Comparison of ENCODE assay signal across 8 cellular contexts in the genomic region with DNA sequence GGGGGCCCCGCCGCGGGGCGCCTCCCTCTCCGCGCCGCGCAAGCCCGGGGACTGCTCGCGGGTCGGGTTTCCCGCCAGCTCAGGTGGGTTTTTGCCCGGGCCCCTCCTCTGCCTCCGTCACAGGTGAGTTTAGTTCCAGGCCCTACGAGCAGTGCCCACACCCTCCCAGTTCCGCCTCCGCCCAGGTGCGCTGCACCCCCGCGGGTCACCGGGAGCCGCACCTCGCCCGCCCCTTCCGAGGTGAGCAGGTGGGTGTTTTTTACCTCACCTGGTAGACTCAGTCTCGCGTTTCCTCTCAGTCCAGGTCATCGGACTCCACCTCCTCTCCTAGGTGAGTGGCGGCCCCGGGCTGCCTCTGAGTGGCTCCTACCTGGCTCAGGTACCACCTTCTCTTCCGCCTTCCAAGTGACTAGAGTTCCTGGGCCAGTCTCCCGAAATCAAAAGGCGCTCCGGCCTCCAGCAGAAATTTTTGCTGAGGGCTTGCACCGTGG.
DNase-seq lines count a peak whose midpoint lies in the region; ATAC-seq lines count a peak whose summit lies in the region.

A gene with protein sequence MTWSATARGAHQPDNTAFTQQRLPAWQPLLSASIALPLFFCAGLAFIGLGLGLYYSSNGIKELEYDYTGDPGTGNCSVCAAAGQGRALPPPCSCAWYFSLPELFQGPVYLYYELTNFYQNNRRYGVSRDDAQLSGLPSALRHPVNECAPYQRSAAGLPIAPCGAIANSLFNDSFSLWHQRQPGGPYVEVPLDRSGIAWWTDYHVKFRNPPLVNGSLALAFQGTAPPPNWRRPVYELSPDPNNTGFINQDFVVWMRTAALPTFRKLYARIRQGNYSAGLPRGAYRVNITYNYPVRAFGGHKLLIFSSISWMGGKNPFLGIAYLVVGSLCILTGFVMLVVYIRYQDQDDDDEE (minus strand): TSS at position 153 of the 491 bp plus-strand sequence. CDS start 191 bp downstream, outside the sequence.

- H3K4me1 ChIP-seq in iPS-20b (ENCODE audit: insufficient read depth, low read length): no peaks in the 10 kb centered on the region; the same call in 1 of the 2 replicates

- DNase-seq in DMS153 treated with DMSO at 0.1 percent for 48 hours (lab: John Stamatoyannopoulos, UW; ENCODE audit: unreplicated experiment): peak; percentile 84
- DNase-seq in NCI-H2107 (lab: John Stamatoyannopoulos, UW): peak; percentile 89
- DNase-seq in stimulated activated CD4-positive, alpha-beta T cell treated with anti-CD3 and anti-CD28 coated beads, Interleukin-4, amount 100 ng/mL, for 1 hour: peak; percentile 29
- no peak for DNase-seq in HUDEP-2 (lab: John Stamatoyannopoulos, UW; ENCODE audit: unreplicated experiment in 76 of 76)

- H3K36me3 ChIP-seq in iPS-20b (ENCODE audit: insufficient read depth, low read depth, low read length): no peaks in the 10 kb centered on the region

- H3K4me3 Mint-ChIP-seq in activated naive CD4-positive, alpha-beta T cell treated with anti-CD3 and anti-CD28 coated beads, Interleukin-2, amount 50 U/mL, for 24 hours: peak within 1 kb of the TSS; percentile 92

- H3K4me3 ChIP-seq in iPS-20b (ENCODE audit: low read length): peak within 1 kb of the TSS; percentile 73

- no peaks in the 10 kb centered on the region for H3K9me3 Mint-ChIP-seq in activated naive CD4-positive, alpha-beta T cell treated with anti-CD3 and anti-CD28 coated beads, Interleukin-2, amount 50 U/mL, for 24 hours

- no peaks in the 10 kb centered on the region for H3K27me3 Mint-ChIP-seq in activated naive CD4-positive, alpha-beta T cell treated with anti-CD3 and anti-CD28 coated beads, Interleukin-2, amount 50 U/mL, for 24 hours

- peak within 1 kb of the TSS; percentile 92 for H3K27ac Mint-ChIP-seq in activated naive CD4-positive, alpha-beta T cell treated with anti-CD3 and anti-CD28 coated beads, Interleukin-2, amount 50 U/mL, for 24 hours

- H3K9me3 ChIP-seq in iPS-20b (ENCODE audit: insufficient read depth, low read depth, low read length): no peaks in the 10 kb centered on the region

- no peak within 1 kb of the TSS for H3K27ac ChIP-seq in iPS-20b (ENCODE audit: low read length)

- peaks cover 35% of the 10 kb centered on the region for H3K27me3 ChIP-seq in iPS-20b (ENCODE audit: insufficient read depth, low read length)

- ATAC-seq in HG03039 (IDR thresholded peaks at IDR 0.05; ENCODE audit: unreplicated experiment) (no peak), GM18502 (IDR thresholded peaks at IDR 0.05; ENCODE audit: poor library complexity, unreplicated experiment) (no peak)

- H3K9ac ChIP-seq in iPS-20b (ENCODE audit: low read depth, low read length): peak within 1 kb of the TSS; percentile 66; the same call in 1 of the 2 replicates

- H3K4me1 Mint-ChIP-seq in activated naive CD4-positive, alpha-beta T cell treated with anti-CD3 and anti-CD28 coated beads, Interleukin-2, amount 50 U/mL, for 24 hours: peaks cover 41% of the 10 kb centered on the region

- H3K36me3 Mint-ChIP-seq in activated naive CD4-positive, alpha-beta T cell treated with anti-CD3 and anti-CD28 coated beads, Interleukin-2, amount 50 U/mL, for 24 hours: peaks cover 3% of the 10 kb centered on the region

Comparison
In these comparisons a context has a peak if more than half of its experiments do, and no peak if none do; other contexts are left out.
1. DNase-seq: peak in DMS153 treated with DMSO at 0.1 percent for 48 hours (single experiment), NCI-H2107 (single experiment) and stimulated activated CD4-positive, alpha-beta T cell treated with anti-CD3 and anti-CD28 coated beads, Interleukin-4, amount 100 ng/mL, for 1 hour (single experiment); none in HUDEP-2 (0 of 76).